12 cellular contexts compared by ENCODE assay signal in genomic region chr5:14415516-14416074, GRCh38.
DNase-seq lines count a peak whose midpoint lies in the region; ATAC-seq and TF ChIP-seq lines count a peak whose summit lies in the region.
"Had no signal": no experiment of that assay in that cellular context is flagged by ENCODE, and none has a peak within 500 bp of the region (broad histone marks: within the 10 kb centered on the region; RNA-seq: fewer than 3 reads in every experiment).

No MANE protein-coding gene starts in this region.

- H3K9me3 ChIP-seq in IMR-90 (ENCODE audit: control insufficient read depth, insufficient read depth, low read length) (no peaks in the 10 kb centered on the region), colonic mucosa (no peaks in the 10 kb centered on the region)
- H3K9me3 ChIP-seq: esophagus squamous epithelium, transverse colon had no signal

- in situ Hi-C loops in IMR-90 (cut with MboI; ENCODE audit: low sequenced_read_pairs) = loop anchor here (25.0 kb wide), 1 partner anchor 597 kb away; no protein-coding TSS in a partner anchor

- H3K18ac ChIP-seq in IMR-90 (ENCODE audit: low read depth, low read length) = no peak overlapping the region

- H3K27me3 ChIP-seq in IMR-90 (ENCODE audit: control insufficient read depth, insufficient read depth, low read length) (no peaks in the 10 kb centered on the region), colonic mucosa (no peaks in the 10 kb centered on the region)
- H3K27me3 ChIP-seq: esophagus squamous epithelium, transverse colon had no signal

- no peak overlapping the region; the same call in 1 of the 2 replicates for H2BK20ac ChIP-seq in IMR-90 (ENCODE audit: low read depth, low read length)

- TF ChIP-seq CTCF in IMR-90 (conservative IDR thresholded peaks at IDR 0.05; ENCODE audit: low read depth, low read length) (no peak), chondrocyte (IDR thresholded peaks at IDR 0.05) (no peak), colonic mucosa (IDR thresholded peaks at IDR 0.05) (no peak)

- H3K4me3 Mint-ChIP-seq in activated naive CD4-positive, alpha-beta T cell treated with anti-CD3 and anti-CD28 coated beads for 36 hours = peak overlapping the region; percentile 51
- no peak overlapping the region for H3K4me3 Mint-ChIP-seq in chondrocyte (ENCODE audit: unreplicated experiment)
- H3K4me3 Mint-ChIP-seq in stimulated activated memory B cell treated with anti-CD40 and anti-IgM and Interleukin-4, amounts not matched to agents 10 μg/mL and 1 μg/mL and 100 μg/mL, for 72 hours = peak overlapping the region; percentile 4

- H3K36me3 ChIP-seq in IMR-90 (ENCODE audit: control insufficient read depth, insufficient read depth, low read length) (peaks cover 74% of the 10 kb centered on the region), colonic mucosa (peaks cover 3% of the 10 kb centered on the region)

- H3K56ac ChIP-seq in IMR-90 (ENCODE audit: extremely low read depth, insufficient read depth, low read length) = no peak overlapping the region

- H3K36me3 Mint-ChIP-seq in activated naive CD4-positive, alpha-beta T cell treated with anti-CD3 and anti-CD28 coated beads for 36 hours (ENCODE audit: low read depth) = no peaks in the 10 kb centered on the region
- H3K36me3 Mint-ChIP-seq in chondrocyte (ENCODE audit: low read depth) = peaks cover 24% of the 10 kb centered on the region
- H3K36me3 Mint-ChIP-seq in stimulated activated memory B cell treated with anti-CD40 and anti-IgM and Interleukin-4, amounts not matched to agents 10 μg/mL and 1 μg/mL and 100 μg/mL, for 72 hours = peaks cover 74% of the 10 kb centered on the region

- no peak overlapping the region for H2AFZ ChIP-seq in IMR-90 (replicated peaks; ENCODE audit: low read length, poor library complexity)
- H2AFZ ChIP-seq: parathyroid adenoma had no signal

- CTCF ChIA-PET in activated naive CD4-positive, alpha-beta T cell treated with anti-CD3 and anti-CD28 coated beads for 36 hours (lab: Charles Lee) = interaction anchor here (0.7 to 1.3 kb wide), 5 partner anchors 16 to 233 kb away, joined by 3 to 5 read pairs (median 3); no protein-coding TSS in a partner anchor
- CTCF ChIA-PET in IMR-90 (lab: Yijun Ruan, JAX) = interaction anchor here (1.6 kb wide), 1 partner anchor 233 kb away, joined by 4 read pairs; no protein-coding TSS in a partner anchor

- TF ChIP-seq RAD21 in IMR-90 (IDR thresholded peaks at IDR 0.05; ENCODE audit: low read length) = no peak

- no peak overlapping the region for H4K91ac ChIP-seq in IMR-90 (ENCODE audit: insufficient read depth, low read depth, low read length)

- peak; percentile 49 for DNase-seq in activated naive CD4-positive, alpha-beta T cell treated with anti-CD3 and anti-CD28 coated beads for 36 hours
- no peak for DNase-seq in activated naive CD4-positive, alpha-beta T cell treated with anti-CD3 and anti-CD28 coated beads, Interleukin-2, amount 50 U/mL, for 16 hours
- DNase-seq in IMR-90 (no peak), chondrocyte (ENCODE audit: low spot score) (no peak), HPDE6-E6E7 (ENCODE audit: extremely low spot score) (no peak), cerebellum (ENCODE audit: low spot score) (no peak), colonic mucosa (no peak)
- DNase-seq: esophagus squamous epithelium, NCI-H2029 treated with DMSO at 0.1 percent for 48 hours, transverse colon had no signal

- H4K8ac ChIP-seq in IMR-90 (ENCODE audit: low read depth in 2 of 2, low read length in 2 of 2) = 0 out of 4 replicates have a peak overlapping the region, but pooled peaks of 1 of the 2 experiments have one; percentile 2

- peaks cover 2% of the 10 kb centered on the region for H3K27me3 Mint-ChIP-seq in activated naive CD4-positive, alpha-beta T cell treated with anti-CD3 and anti-CD28 coated beads for 36 hours (ENCODE audit: low read depth)
- H3K27me3 Mint-ChIP-seq in chondrocyte (ENCODE audit: low read depth) = no peaks in the 10 kb centered on the region
- no peaks in the 10 kb centered on the region for H3K27me3 Mint-ChIP-seq in stimulated activated memory B cell treated with anti-CD40 and anti-IgM and Interleukin-4, amounts not matched to agents 10 μg/mL and 1 μg/mL and 100 μg/mL, for 72 hours

- WGBS in IMR-90 (ENCODE audit: extremely low coverage in 2 of 2, insufficient read length in 1 of 2), 2 experiments = 100% methylated on average over 2 of the region's 6 CpGs; no CpG with 5 or more reads in 1 of the 2 experiments

- H3K4me1 Mint-ChIP-seq in activated naive CD4-positive, alpha-beta T cell treated with anti-CD3 and anti-CD28 coated beads for 36 hours (ENCODE audit: low read depth) = peaks cover 50% of the 10 kb centered on the region
- peaks cover 68% of the 10 kb centered on the region for H3K4me1 Mint-ChIP-seq in chondrocyte (ENCODE audit: low read depth)
- peaks cover 23% of the 10 kb centered on the region for H3K4me1 Mint-ChIP-seq in stimulated activated memory B cell treated with anti-CD40 and anti-IgM and Interleukin-4, amounts not matched to agents 10 μg/mL and 1 μg/mL and 100 μg/mL, for 72 hours

- H3K4me1 ChIP-seq in IMR-90 (ENCODE audit: control insufficient read depth, insufficient read depth, low read length) (peaks cover 41% of the 10 kb centered on the region), colonic mucosa (no peaks in the 10 kb centered on the region)

- no peak overlapping the region for H2AK9ac ChIP-seq in IMR-90 (replicated peaks; ENCODE audit: low read depth, low read length, poor library complexity)

- intact Hi-C loops in activated naive CD4-positive, alpha-beta T cell treated with anti-CD3 and anti-CD28 coated beads for 36 hours (cut with micrococcal nuclease) = loop anchor here (1.0 to 2.0 kb wide), 6 partner anchors 9 to 511 kb away; partner anchors contain the start of gene ANKH
- intact Hi-C loops in IMR-90 (cut with micrococcal nuclease) = loop anchor here (5.0 kb wide), 1 partner anchor 57 kb away; no protein-coding TSS in a partner anchor
- intact Hi-C loops in colonic mucosa (cut with DNase I) = no loop called here

- peak overlapping the region; percentile 84 for H3K27ac Mint-ChIP-seq in activated naive CD4-positive, alpha-beta T cell treated with anti-CD3 and anti-CD28 coated beads for 36 hours
- peak overlapping the region; percentile 89 for H3K27ac Mint-ChIP-seq in chondrocyte (ENCODE audit: unreplicated experiment)
- H3K27ac Mint-ChIP-seq in stimulated activated memory B cell treated with anti-CD40 and anti-IgM and Interleukin-4, amounts not matched to agents 10 μg/mL and 1 μg/mL and 100 μg/mL, for 72 hours = peak overlapping the region; percentile 79

- POLR2A ChIA-PET in IMR-90 (lab: Charles Lee; ENCODE audit: unreplicated experiment) = no interaction called here

- H3K9ac ChIP-seq in IMR-90 (ENCODE audit: low read depth, low read length) (no peak overlapping the region), colonic mucosa (ENCODE audit: low read depth in 2 of 2, low read length in 2 of 2) (no peak overlapping the region)
- H3K9ac ChIP-seq: parathyroid adenoma had no signal

- H3K9me1 ChIP-seq in IMR-90 (ENCODE audit: insufficient read depth, low read length) = peaks cover 52% of the 10 kb centered on the region

- H4K20me1 ChIP-seq in IMR-90 (ENCODE audit: insufficient read depth, low read length) = peaks cover 96% of the 10 kb centered on the region

- H2BK5ac ChIP-seq in IMR-90 (ENCODE audit: low read depth, low read length, poor library complexity, severe bottlenecking) = peak overlapping the region; percentile 30

- dilution Hi-C loops in IMR-90 (cut with HindIII; ENCODE audit: low sequenced_read_pairs, unreplicated experiment) = no loop called here

- no peak overlapping the region; the same call in 1 of the 2 replicates for H3K27ac ChIP-seq in IMR-90 (ENCODE audit: insufficient read depth, low read length)
- no peak overlapping the region for H3K27ac ChIP-seq in colonic mucosa
- H3K27ac ChIP-seq: parathyroid adenoma, transverse colon had no signal

- H3K14ac ChIP-seq in IMR-90 (replicated peaks; ENCODE audit: low read depth, low read length) = 0 out of 2 replicates have a peak overlapping the region, but pooled peaks have one; percentile 7

- BruUV-seq in IMR-90 (replicated peaks; lab: Mats Ljungman, UMichigan) = no TSS peak

- TF ChIP-seq POLR2A in IMR-90 (IDR thresholded peaks at IDR 0.05; ENCODE audit: low read depth, low read length) = no peak

- H2BK15ac ChIP-seq in IMR-90 (ENCODE audit: low read depth, low read length) = no peak overlapping the region

- ATAC-seq in IMR-90 (ENCODE audit: low read depth) = no peak
- ATAC-seq in stimulated activated memory B cell treated with anti-CD40 and anti-IgM and Interleukin-4, amounts not matched to agents 10 μg/mL and 1 μg/mL and 100 μg/mL, for 72 hours = no peak

- H2AK5ac ChIP-seq in IMR-90 (ENCODE audit: low read depth, low read length) = peak overlapping the region; percentile 6; the same call in 1 of the 2 replicates

- H2BK120ac ChIP-seq in IMR-90 (ENCODE audit: low read depth, low read length) = no peak overlapping the region

- peaks cover 45 to 93% of the 10 kb centered on the region in 2 experiments for H3K79me1 ChIP-seq in IMR-90 (ENCODE audit: low read depth in 1 of 2, low read length in 2 of 2)

- no peak overlapping the region for H3K4me3 ChIP-seq in IMR-90 (ENCODE audit: insufficient read depth, low read depth, low read length)
- H3K4me3 ChIP-seq in colonic mucosa = no peak overlapping the region
- H3K4me3 ChIP-seq: esophagus squamous epithelium, transverse colon had no signal

- no peak overlapping the region; the same call in 1 of the 2 replicates for H3K4me2 ChIP-seq in IMR-90 (ENCODE audit: low read depth, low read length)

- no peak overlapping the region for H4K5ac ChIP-seq in IMR-90 (ENCODE audit: low read depth, low read length)

- peak overlapping the region; percentile 17; the same call in 1 of the 2 replicates for H3K4ac ChIP-seq in IMR-90 (ENCODE audit: low read depth, low read length)

- H3K9me3 Mint-ChIP-seq in activated naive CD4-positive, alpha-beta T cell treated with anti-CD3 and anti-CD28 coated beads for 36 hours = no peaks in the 10 kb centered on the region
- H3K9me3 Mint-ChIP-seq in chondrocyte (ENCODE audit: low read depth) = no peaks in the 10 kb centered on the region
- H3K9me3 Mint-ChIP-seq in stimulated activated memory B cell treated with anti-CD40 and anti-IgM and Interleukin-4, amounts not matched to agents 10 μg/mL and 1 μg/mL and 100 μg/mL, for 72 hours = no peaks in the 10 kb centered on the region

- 0 out of 2 replicates have a peak overlapping the region, but pooled peaks have one; percentile 17 for H3K23ac ChIP-seq in IMR-90 (ENCODE audit: low read depth, low read length)

TF ChIP-seq in IMR-90, 13 proteins besides CTCF, POLR2A, EP300 and RAD21 (continues in another document):
- no peak for TF ChIP-seq SMC3 (IDR thresholded peaks at IDR 0.05; ENCODE audit: low read depth, low read length)
- TF ChIP-seq ELK1 (IDR thresholded peaks at IDR 0.05; ENCODE audit: borderline replicate concordance, low read depth, low read length) = no peak
